6 cellular contexts compared by ENCODE assay signal in genomic region chr5:26647781-26648180, GRCh38.
"Had no signal": no experiment of that assay in that cellular context is flagged by ENCODE, and none has a peak within 500 bp of the region (broad histone marks: within the 10 kb centered on the region; RNA-seq: fewer than 3 reads in every experiment).

No MANE protein-coding gene starts in this region.

- H3K4me1 ChIP-seq: HAP-1 had no signal

- H3K9me3 ChIP-seq: HAP-1 had no signal

- ATAC-seq: K562 had no signal

- H3K4me3 ChIP-seq: HAP-1, K562 had no signal

- DNase-seq: GOT3, H7, IMR-90, KG1 had no signal

- H3K36me3 ChIP-seq: HAP-1 had no signal
